In the genomic region with DNA sequence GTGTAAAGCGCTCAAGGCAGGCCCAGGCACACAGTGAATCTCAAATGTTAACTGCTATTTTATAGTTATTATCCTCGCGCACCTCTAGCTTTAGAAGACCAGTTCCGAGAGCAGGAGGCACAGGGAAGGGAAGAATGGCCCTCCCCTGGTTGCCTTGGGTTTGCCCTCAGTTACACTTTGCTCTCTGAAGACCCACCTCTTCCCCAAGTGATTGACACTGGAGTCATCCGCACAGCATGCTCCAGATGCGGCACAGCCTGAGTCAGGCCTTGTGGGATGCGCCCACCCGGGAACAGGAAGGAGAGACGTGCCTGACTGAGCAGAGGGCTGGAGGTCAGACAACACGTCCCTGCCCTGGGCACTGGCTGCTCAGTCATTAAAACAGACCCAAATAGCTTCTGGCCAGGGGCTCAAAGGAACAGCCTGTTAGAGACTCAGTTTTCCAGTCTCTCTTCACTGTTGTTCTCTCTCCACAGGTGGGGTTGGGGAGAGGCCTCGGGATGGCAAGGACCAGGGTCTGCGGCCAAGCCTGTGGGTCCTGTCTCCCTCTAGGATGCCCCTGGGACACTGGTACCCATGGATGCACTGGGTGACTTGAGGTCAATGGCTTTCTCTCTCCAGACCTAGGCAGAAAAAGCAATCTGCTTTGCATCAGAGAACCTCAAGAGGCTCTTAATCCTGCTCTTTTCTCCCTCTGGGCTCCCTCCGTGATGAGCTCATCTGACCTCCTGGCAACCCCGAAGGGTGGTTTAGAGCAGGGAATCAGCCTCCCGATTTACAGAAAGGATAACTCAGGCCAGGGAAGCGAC, we compare ENCODE assay signal across 8 cellular contexts. TPM values are rescaled to one million over a fixed set of nuclear protein-coding genes. Genes with fewer than 3 reads are reported as not detected.
DNase-seq lines count a peak whose midpoint lies in the region; ATAC-seq and TF ChIP-seq lines count a peak whose summit lies in the region.

No MANE protein-coding gene starts in this region.

- BruUV-seq in IMR-90 (replicated peaks; lab: Mats Ljungman, UMichigan) = no TSS peak

- H2BK5ac ChIP-seq in IMR-90 (ENCODE audit: low read depth, low read length, poor library complexity, severe bottlenecking) = peak overlapping the region; percentile 80

- H2AK5ac ChIP-seq in IMR-90 (ENCODE audit: low read depth, low read length) = peak overlapping the region; percentile 92

- POLR2A ChIA-PET in AG04450 (lab: Yijun Ruan, JAX) (interaction anchor here (0.6 to 3.1 kb wide), 3 partner anchors 14 to 82 kb away, joined by 3 to 14 read pairs (median 5); a partner anchor contains a TSS), IMR-90 (lab: Charles Lee; ENCODE audit: unreplicated experiment) (no interaction called here)

- H2AK9ac ChIP-seq in IMR-90 (replicated peaks; ENCODE audit: low read depth, low read length, poor library complexity) = peak overlapping the region; percentile 89

- dilution Hi-C loops in IMR-90 (cut with HindIII; ENCODE audit: low sequenced_read_pairs, unreplicated experiment) = no loop called here

- H3K4ac ChIP-seq in IMR-90 (ENCODE audit: low read depth, low read length) = peak overlapping the region; percentile 90

- H2BK20ac ChIP-seq in IMR-90 (ENCODE audit: low read depth, low read length) = peak overlapping the region; percentile 89; the same call in 1 of the 2 replicates

- TF ChIP-seq RAD21 in IMR-90 (IDR thresholded peaks at IDR 0.05; ENCODE audit: low read length) = no peak

- TF ChIP-seq CTCF in AG04450 (IDR thresholded peaks at IDR 0.05; ENCODE audit: low read depth, low read length) = no peak
- TF ChIP-seq CTCF in IMR-90 (conservative IDR thresholded peaks at IDR 0.05; ENCODE audit: low read depth, low read length) = no peak
- TF ChIP-seq CTCF in gastroesophageal sphincter (IDR thresholded peaks at IDR 0.05) = no peak
- TF ChIP-seq CTCF in gastrocnemius medialis (IDR thresholded peaks at IDR 0.05 in 4 of 5, conservative IDR thresholded peaks at IDR 0.05 in 1 of 5) = no peak

- H2BK15ac ChIP-seq in IMR-90 (ENCODE audit: low read depth, low read length) = peak overlapping the region; percentile 68

- CTCF ChIA-PET in AG04450 (lab: Charles Lee) = interaction anchor here (2.9 kb wide), 1 partner anchor 58 kb away, joined by 14 read pairs; no protein-coding TSS in a partner anchor
- CTCF ChIA-PET in IMR-90 (lab: Yijun Ruan, JAX) = interaction anchor here (0.8 kb wide), 1 partner anchor 58 kb away, joined by 4 read pairs; no protein-coding TSS in a partner anchor

- H2AFZ ChIP-seq in IMR-90 (replicated peaks; ENCODE audit: low read length, poor library complexity) = peak overlapping the region; percentile 83

- DNase-seq in AG04450 (ENCODE audit: low read depth, low spot score) (no peak), IMR-90 (peak; percentile 86), SK-N-DZ (ENCODE audit: low spot score) (peak; percentile 89), gastrocnemius medialis (no peak), NCI-H2081 (lab: John Stamatoyannopoulos, UW) (no peak)
- no peak for DNase-seq in activated CD4-positive, alpha-beta T cell treated with anti-CD3 and anti-CD28 coated beads, Interleukin-2, amount 50 U/mL, for 48 hours

- peak overlapping the region; percentile 73 for H3K18ac ChIP-seq in IMR-90 (ENCODE audit: low read depth, low read length)

- no peaks in the 10 kb centered on the region for H3K27me3 ChIP-seq in AG04450 (ENCODE audit: control insufficient read depth, insufficient read depth, low read length)
- H3K27me3 ChIP-seq in IMR-90 (ENCODE audit: control insufficient read depth, insufficient read depth, low read length) = no peaks in the 10 kb centered on the region
- no peaks in the 10 kb centered on the region for H3K27me3 ChIP-seq in gastroesophageal sphincter
- H3K27me3 ChIP-seq in gastrocnemius medialis = no peaks in the 10 kb centered on the region

- H4K8ac ChIP-seq in IMR-90 (ENCODE audit: low read depth in 2 of 2, low read length in 2 of 2) = peak overlapping the region; percentile 78 to 92

- peak overlapping the region; percentile 76; the same call in 1 of the 2 replicates for H3K23ac ChIP-seq in IMR-90 (ENCODE audit: low read depth, low read length)

- peak overlapping the region; percentile 55 for H3K4me2 ChIP-seq in IMR-90 (ENCODE audit: low read depth, low read length)

- peaks cover 3% of the 10 kb centered on the region; the same call in 1 of the 2 replicates for H3K36me3 ChIP-seq in IMR-90 (ENCODE audit: control insufficient read depth, insufficient read depth, low read length)
- H3K36me3 ChIP-seq in gastroesophageal sphincter = peaks cover 0 to 8% of the 10 kb centered on the region in 2 donors
- H3K36me3 ChIP-seq in gastrocnemius medialis = no peaks in the 10 kb centered on the region

- intact Hi-C loops in IMR-90 (cut with micrococcal nuclease) = no loop called here
- intact Hi-C loops in gastrocnemius medialis (cut with DNase I; ENCODE audit: low total_unique reads) = no loop called here

- no peak for TF ChIP-seq POLR2A in IMR-90 (IDR thresholded peaks at IDR 0.05; ENCODE audit: low read depth, low read length)
- TF ChIP-seq POLR2A in gastroesophageal sphincter (IDR thresholded peaks at IDR 0.05) = no peak
- no peak for TF ChIP-seq POLR2A in gastrocnemius medialis (IDR thresholded peaks at IDR 0.05)

- H4K20me1 ChIP-seq in IMR-90 (ENCODE audit: insufficient read depth, low read length) = no peaks in the 10 kb centered on the region; the same call in 1 of the 2 replicates

- H3K56ac ChIP-seq in IMR-90 (ENCODE audit: extremely low read depth, insufficient read depth, low read length) = no peak overlapping the region; the same call in 1 of the 2 replicates

- no peak for TF ChIP-seq EP300 in gastroesophageal sphincter (IDR thresholded peaks at IDR 0.05)

- peak overlapping the region; percentile 73 for H4K91ac ChIP-seq in IMR-90 (ENCODE audit: insufficient read depth, low read depth, low read length)

- H3K9me1 ChIP-seq in IMR-90 (ENCODE audit: insufficient read depth, low read length) = peaks cover 18% of the 10 kb centered on the region

- H3K27ac ChIP-seq in AG04450 (ENCODE audit: low read depth, low read length) = peak overlapping the region; percentile 79
- peak overlapping the region; percentile 79 for H3K27ac ChIP-seq in IMR-90 (ENCODE audit: insufficient read depth, low read length)
- peak overlapping the region in 3 of 4 donors; percentile 84 to 86 (median 84) for H3K27ac ChIP-seq in gastroesophageal sphincter
- peak overlapping the region; percentile 55 to 61 (median 58) for H3K27ac ChIP-seq in gastrocnemius medialis

- peak overlapping the region; percentile 94 for H3K14ac ChIP-seq in IMR-90 (replicated peaks; ENCODE audit: low read depth, low read length)

- peak overlapping the region; percentile 74 for H4K5ac ChIP-seq in IMR-90 (ENCODE audit: low read depth, low read length)

- peak overlapping the region; percentile 34; the same call in 1 of the 2 replicates for H3K9ac ChIP-seq in IMR-90 (ENCODE audit: low read depth, low read length)

- peaks cover 0 to 22% of the 10 kb centered on the region in 2 experiments; a peak in 2 of 4 replicates for H3K79me1 ChIP-seq in IMR-90 (ENCODE audit: low read depth in 1 of 2, low read length in 2 of 2)

- ATAC-seq in IMR-90 (ENCODE audit: low read depth) = peak; percentile 71
- no peak for ATAC-seq in gastroesophageal sphincter
- no peak for ATAC-seq in gastrocnemius medialis
- no peak for ATAC-seq in HG02763 (IDR thresholded peaks at IDR 0.05; ENCODE audit: unreplicated experiment)

- H2BK120ac ChIP-seq in IMR-90 (ENCODE audit: low read depth, low read length) = peak overlapping the region; percentile 81; the same call in 1 of the 2 replicates

- H3K4me3 ChIP-seq in AG04450 (ENCODE audit: low read depth, low read length) = no peak overlapping the region
- H3K4me3 ChIP-seq in IMR-90 (ENCODE audit: insufficient read depth, low read depth, low read length) = no peak overlapping the region
- no peak overlapping the region for H3K4me3 ChIP-seq in gastroesophageal sphincter
- H3K4me3 ChIP-seq in gastrocnemius medialis = no peak overlapping the region

- H3K9me3 ChIP-seq in AG04450 (ENCODE audit: control insufficient read depth, insufficient read depth, low read length) (no peaks in the 10 kb centered on the region), IMR-90 (ENCODE audit: control insufficient read depth, insufficient read depth, low read length) (no peaks in the 10 kb centered on the region), gastroesophageal sphincter (no peaks in the 10 kb centered on the region), gastrocnemius medialis (no peaks in the 10 kb centered on the region)

- WGBS in IMR-90 (ENCODE audit: extremely low coverage in 2 of 2, insufficient read length in 1 of 2), 2 experiments = 80% methylated on average over 1 of the region's 16 CpGs; no CpG with 5 or more reads in 1 of the 2 experiments
- WGBS in gastroesophageal sphincter (ENCODE audit: low coverage in 1 of 2), 2 donors = 44 to 50% methylated on average over 10 to 13 of the region's 16 CpGs

- in situ Hi-C loops in IMR-90 (cut with MboI; ENCODE audit: low sequenced_read_pairs) = no loop called here
- in situ Hi-C loops in gastrocnemius medialis (cut with MboI; ENCODE audit: low sequenced_read_pairs in 4 of 4) = no loop called here

- H3K4me1 ChIP-seq in IMR-90 (ENCODE audit: control insufficient read depth, insufficient read depth, low read length) (peaks cover 38% of the 10 kb centered on the region), gastroesophageal sphincter (peaks cover 7 to 84% (median 47%) of the 10 kb centered on the region in 3 donors), gastrocnemius medialis (peaks cover 23 to 27% of the 10 kb centered on the region in 2 donors)

RNA-seq across cellular contexts. Expression of a gene that starts 13.6 kb away (rescaled TPM):
- polyA plus RNA-seq in AG04450 (2011; rRNA removed) = 5.8 and 8.4 TPM in 2 replicates
- 11.4 and 11.9 TPM in 2 replicates for polyA minus RNA-seq in AG04450 (2011; rRNA and poly(A)+ RNA removed)
- 2.7 and 3.1 TPM in 2 replicates for total RNA-seq in IMR-90 (2012; rRNA removed)
- polyA plus RNA-seq in IMR-90 (2012; rRNA removed) = 9.5 and 10.8 TPM in 2 replicates
- polyA plus RNA-seq in IMR-90 (2012; cell fraction: cytosol; rRNA removed) = 5.9 and 8.8 TPM in 2 replicates
- polyA plus RNA-seq in IMR-90 (2012; cell fraction: nucleus; rRNA removed; ENCODE audit: low replicate concordance) = 29.1 and 35.2 TPM in 2 replicates
- 15.9 and 17.4 TPM in 2 replicates for polyA plus RNA-seq in SK-N-DZ (2014; cell fraction: cytosol; rRNA removed)
- polyA plus RNA-seq in SK-N-DZ (2014; cell fraction: nucleus; rRNA removed) = 19.5 and 42.0 TPM in 2 replicates
- 10 to 100 TPM; 28.8 to 87.4 (median 54.9) TPM for total RNA-seq in gastroesophageal sphincter
- total RNA-seq in gastrocnemius medialis = 10 to 100 TPM; 36.6 to 89.4 (median 79.7) TPM

RNA-seq across cellular contexts. Expression of a gene that starts 43.3 kb away (rescaled TPM):
- 4.4 and 4.6 TPM in 2 replicates for polyA plus RNA-seq in AG04450 (2011; rRNA removed)
- 3.6 and 4.0 TPM in 2 replicates for polyA minus RNA-seq in AG04450 (2011; rRNA and poly(A)+ RNA removed)
- 5.6 and 6.1 TPM in 2 replicates for total RNA-seq in IMR-90 (2012; rRNA removed)
- polyA plus RNA-seq in IMR-90 (2012; rRNA removed) = 7.9 and 8.6 TPM in 2 replicates
- 6.7 and 7.3 TPM in 2 replicates for polyA plus RNA-seq in IMR-90 (2012; cell fraction: cytosol; rRNA removed)
- polyA plus RNA-seq in IMR-90 (2012; cell fraction: nucleus; rRNA removed; ENCODE audit: low replicate concordance) = 6.3 and 6.4 TPM in 2 replicates
- 57.4 and 60.7 TPM in 2 replicates for polyA plus RNA-seq in SK-N-DZ (2014; cell fraction: cytosol; rRNA removed)
- polyA plus RNA-seq in SK-N-DZ (2014; cell fraction: nucleus; rRNA removed) = 21.8 and 23.0 TPM in 2 replicates
- total RNA-seq in gastroesophageal sphincter = 1 to 10 TPM; 4.7 to 8.5 (median 5.6) TPM
- total RNA-seq in gastrocnemius medialis = 10 to 100 TPM in 3 of 4 donors, 1 to 10 TPM in 1; 9.8 to 23.5 (median 13.7) TPM

Comparison
In these comparisons a context has a peak if more than half of its experiments do, and no peak if none do; other contexts are left out.
1. DNase-seq: peak in IMR-90 (single experiment) and SK-N-DZ (single experiment); none in AG04450 (single experiment), gastrocnemius medialis (0 of 2), NCI-H2081 (0 of 2) and activated CD4-positive, alpha-beta T cell treated with anti-CD3 and anti-CD28 coated beads, Interleukin-2, amount 50 U/mL, for 48 hours (0 of 2).
2. Peak in every context shown above with its lines, with median percentiles within 50 percentile points of each other: H3K27ac ChIP-seq.